ENCODE assay signal across 18 cellular contexts in the genomic region with DNA sequence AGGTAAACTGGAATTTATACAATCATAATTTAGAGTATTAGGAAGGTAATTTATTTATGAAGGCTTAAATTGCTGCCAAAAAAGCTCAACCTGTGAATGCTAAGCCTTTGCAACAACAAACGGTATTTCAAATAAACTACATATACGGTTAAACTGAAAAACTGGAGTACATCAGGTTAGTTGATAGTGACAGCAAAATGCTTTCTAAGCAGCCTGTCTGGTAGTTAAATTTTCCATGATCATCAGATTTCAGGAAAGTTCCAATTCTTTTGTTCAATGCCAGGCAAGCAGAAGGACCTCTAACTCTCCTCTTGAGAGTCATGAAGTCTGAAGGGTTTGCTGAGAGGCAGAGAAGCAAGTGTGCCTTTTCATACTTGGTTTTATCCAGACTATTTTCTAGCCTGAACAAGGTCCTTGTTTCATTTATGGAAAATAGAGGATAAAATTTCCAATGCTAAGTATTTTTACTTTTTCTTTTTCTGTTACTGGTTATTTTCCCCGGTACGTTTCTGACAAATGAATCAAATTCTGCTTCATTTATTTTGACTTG. TPM values are rescaled to one million over a fixed set of nuclear protein-coding genes. Genes with fewer than 3 reads are reported as not detected.
DNase-seq lines count a peak whose midpoint lies in the region; ATAC-seq, FAIRE-seq and TF ChIP-seq lines count a peak whose summit lies in the region.
"Had no signal": no experiment of that assay in that cellular context is flagged by ENCODE, and none has a peak within 500 bp of the region (broad histone marks: within the 10 kb centered on the region; RNA-seq: fewer than 3 reads in every experiment).

No MANE protein-coding gene starts in this region.

- H3K4me1 ChIP-seq in BE2C (peaks cover 8% of the 10 kb centered on the region), astrocyte (ENCODE audit: insufficient read depth, low read length) (no peaks in the 10 kb centered on the region), trophoblast cell (ENCODE audit: control insufficient read depth in 1 of 2, insufficient read depth in 2 of 2, low read length in 2 of 2) (no peaks in the 10 kb centered on the region), tibial artery (peaks cover 0 to 15% (median 3%) of the 10 kb centered on the region in 4 donors), uterus (no peaks in the 10 kb centered on the region), gastrocnemius medialis (peaks cover 17 to 27% of the 10 kb centered on the region in 2 donors)
- H3K4me1 ChIP-seq: ascending aorta had no signal

- no peaks in the 10 kb centered on the region for H3K36me3 Mint-ChIP-seq in astrocyte (ENCODE audit: low read depth, unreplicated experiment)

- no peak overlapping the region for H3K4me3 Mint-ChIP-seq in astrocyte (ENCODE audit: unreplicated experiment)
- H3K4me3 Mint-ChIP-seq: stimulated activated naive CD8-positive, alpha-beta T cell treated with anti-CD3 and anti-CD28 coated beads, Interleukin-15, amount 100 ng/mL, for 72 hours had no signal

- H3K27ac ChIP-seq in astrocyte (ENCODE audit: low read depth, low read length): no peak overlapping the region
- H3K27ac ChIP-seq in trophoblast cell (ENCODE audit: low read depth, low read length): no peak overlapping the region
- no peak overlapping the region for H3K27ac ChIP-seq in tibial artery
- no peak overlapping the region for H3K27ac ChIP-seq in uterus
- H3K27ac ChIP-seq in gastrocnemius medialis: no peak overlapping the region
- H3K27ac ChIP-seq: ascending aorta, WERI-Rb-1 had no signal

- H3K27me3 ChIP-seq in BE2C (no peaks in the 10 kb centered on the region), astrocyte (ENCODE audit: insufficient read depth, low read length) (no peaks in the 10 kb centered on the region), trophoblast cell (ENCODE audit: insufficient read depth, low read length) (no peaks in the 10 kb centered on the region), tibial artery (no peaks in the 10 kb centered on the region), uterus (no peaks in the 10 kb centered on the region), gastrocnemius medialis (no peaks in the 10 kb centered on the region)
- H3K27me3 ChIP-seq: ascending aorta had no signal

- no peaks in the 10 kb centered on the region for H3K79me1 ChIP-seq in trophoblast cell (ENCODE audit: low read length)

- no CpG with 5 or more reads among the region's 4 CpGs for WGBS in trophoblast cell (ENCODE audit: extremely low coverage, insufficient coverage, insufficient read length)

- TF ChIP-seq POLR2A in uterus (IDR thresholded peaks at IDR 0.05) (no peak), gastrocnemius medialis (IDR thresholded peaks at IDR 0.05) (no peak)

- H3K18ac ChIP-seq in trophoblast cell (ENCODE audit: low read length): no peak overlapping the region

- no peak overlapping the region for H2AFZ ChIP-seq in astrocyte (ENCODE audit: low read depth, low read length)
- H2AFZ ChIP-seq in trophoblast cell (ENCODE audit: insufficient read depth, low read length, poor library complexity): no peak overlapping the region

- no peak overlapping the region for H3K27ac Mint-ChIP-seq in astrocyte (ENCODE audit: unreplicated experiment)
- H3K27ac Mint-ChIP-seq: activated T-helper 2 cell treated with anti-CD3 and anti-CD28 coated beads, Interferon-gamma antibody, Interleukin-2, Interleukin-4, amounts not matched to agents 10 μg/mL and 5 μg/mL and 100 μg/mL, durations not matched to agents 14 hours and 24 hours and 36 hours; stimulated activated naive CD8-positive, alpha-beta T cell treated with anti-CD3 and anti-CD28 coated beads, Interleukin-15, amount 100 ng/mL, for 72 hours had no signal

- in situ Hi-C loops in gastrocnemius medialis (cut with MboI; ENCODE audit: low sequenced_read_pairs in 4 of 4): no loop called here

- H3K4ac ChIP-seq in trophoblast cell (ENCODE audit: low read depth, low read length): no peak overlapping the region

- intact Hi-C loops in tibial artery (cut with DNase I; ENCODE audit: low total_unique reads): no loop called here
- intact Hi-C loops in uterus (cut with DNase I; ENCODE audit: low total_unique reads): no loop called here
- intact Hi-C loops in gastrocnemius medialis (cut with DNase I; ENCODE audit: low total_unique reads): loop anchor here (10.0 kb wide), 2 partner anchors 382 to 902 kb away; no protein-coding TSS in a partner anchor

- TF ChIP-seq CTCF in BE2C (IDR thresholded peaks at IDR 0.05; ENCODE audit: low read depth, low read length) (no peak), astrocyte (IDR thresholded peaks at IDR 0.05; ENCODE audit: insufficient read depth, low read depth, low read length) (no peak), tibial artery (IDR thresholded peaks at IDR 0.05) (no peak), uterus (IDR thresholded peaks at IDR 0.05) (no peak), gastrocnemius medialis (IDR thresholded peaks at IDR 0.05 in 4 of 5, conservative IDR thresholded peaks at IDR 0.05 in 1 of 5) (no peak)

- no peak overlapping the region for H2BK120ac ChIP-seq in trophoblast cell (ENCODE audit: insufficient read depth, low read length, poor library complexity)

- H3K4me2 ChIP-seq in astrocyte (ENCODE audit: low read length) (peak overlapping the region; percentile 69), trophoblast cell (ENCODE audit: low read length) (peak overlapping the region; percentile 23)

- H3K23ac ChIP-seq in trophoblast cell (ENCODE audit: low read length): no peak overlapping the region

- H2BK5ac ChIP-seq in trophoblast cell (ENCODE audit: low read depth, low read length, poor library complexity): no peak overlapping the region

- no peaks in the 10 kb centered on the region for H3K9me3 Mint-ChIP-seq in astrocyte (ENCODE audit: unreplicated experiment)
- H3K9me3 Mint-ChIP-seq: stimulated activated naive CD8-positive, alpha-beta T cell treated with anti-CD3 and anti-CD28 coated beads, Interleukin-15, amount 100 ng/mL, for 72 hours had no signal

- H2BK12ac ChIP-seq in trophoblast cell (ENCODE audit: low read length): no peak overlapping the region

- no peak overlapping the region for H4K91ac ChIP-seq in trophoblast cell (ENCODE audit: low read depth, low read length)

- H2AK5ac ChIP-seq in trophoblast cell (ENCODE audit: low read length): no peak overlapping the region

- H4K20me1 ChIP-seq in astrocyte (ENCODE audit: insufficient read depth, low read length): no peaks in the 10 kb centered on the region

- DNase-seq in BE2C (no peak), astrocyte (ENCODE audit: low read depth) (no peak), trophoblast cell (no peak), tibial artery (no peak), uterus (no peak), EL (no peak), gastrocnemius medialis (no peak)
- DNase-seq: ACHN; dermis blood vessel endothelial cell; NCI-H1694; NCI-H524 treated with DMSO at 0.1 percent for 48 hours; stimulated activated naive CD8-positive, alpha-beta T cell treated with anti-CD3 and anti-CD28 coated beads, Interleukin-15, amount 100 ng/mL, for 72 hours; WERI-Rb-1 had no signal

- H3K4me3 ChIP-seq in BE2C (ENCODE audit: low read depth, low read length): peak overlapping the region; percentile 70
- no peak overlapping the region for H3K4me3 ChIP-seq in astrocyte (ENCODE audit: insufficient read depth, low read depth, low read length)
- no peak overlapping the region for H3K4me3 ChIP-seq in trophoblast cell (ENCODE audit: low read depth, low read length)
- H3K4me3 ChIP-seq in tibial artery: no peak overlapping the region
- no peak overlapping the region for H3K4me3 ChIP-seq in uterus
- peak overlapping the region in 1 of 4 donors; percentile 63 for H3K4me3 ChIP-seq in gastrocnemius medialis
- H3K4me3 ChIP-seq: ascending aorta had no signal

- H3K79me2 ChIP-seq in astrocyte (ENCODE audit: insufficient read depth, low read length): no peaks in the 10 kb centered on the region
- H3K79me2 ChIP-seq in trophoblast cell (ENCODE audit: control insufficient read depth, insufficient read depth, low read length, poor library complexity): no peaks in the 10 kb centered on the region

- H3K14ac ChIP-seq in trophoblast cell (ENCODE audit: low read length): no peak overlapping the region

- peaks cover 14% of the 10 kb centered on the region for H3K4me1 Mint-ChIP-seq in astrocyte (ENCODE audit: low read depth, unreplicated experiment)
- H3K4me1 Mint-ChIP-seq: stimulated activated naive CD8-positive, alpha-beta T cell treated with anti-CD3 and anti-CD28 coated beads, Interleukin-15, amount 100 ng/mL, for 72 hours had no signal

- H3K27me3 Mint-ChIP-seq in astrocyte (ENCODE audit: low read depth, unreplicated experiment): no peaks in the 10 kb centered on the region
- H3K27me3 Mint-ChIP-seq: stimulated activated naive CD8-positive, alpha-beta T cell treated with anti-CD3 and anti-CD28 coated beads, Interleukin-15, amount 100 ng/mL, for 72 hours had no signal

- ATAC-seq in gastrocnemius medialis: no peak
- ATAC-seq: Panc1; stimulated activated naive CD8-positive, alpha-beta T cell treated with anti-CD3 and anti-CD28 coated beads, Interleukin-15, amount 100 ng/mL, for 72 hours had no signal

- H3K9ac ChIP-seq in astrocyte (ENCODE audit: low read length): no peak overlapping the region
- no peak overlapping the region for H3K9ac ChIP-seq in trophoblast cell (ENCODE audit: low read length)

- H4K8ac ChIP-seq in trophoblast cell (ENCODE audit: low read depth, low read length): no peak overlapping the region

- no peaks in the 10 kb centered on the region for H3K9me3 ChIP-seq in BE2C
- no peaks in the 10 kb centered on the region for H3K9me3 ChIP-seq in astrocyte (ENCODE audit: insufficient read depth, low read depth, low read length)
- no peaks in the 10 kb centered on the region for H3K9me3 ChIP-seq in trophoblast cell (ENCODE audit: insufficient read depth, low read depth, low read length)
- no peaks in the 10 kb centered on the region for H3K9me3 ChIP-seq in tibial artery
- no peaks in the 10 kb centered on the region for H3K9me3 ChIP-seq in uterus
- no peaks in the 10 kb centered on the region for H3K9me3 ChIP-seq in gastrocnemius medialis
- H3K9me3 ChIP-seq: ascending aorta had no signal

- FAIRE-seq in astrocyte (lab: Jason Lieb, UNC) (no peak), islet of Langerhans (lab: Jason Lieb, UNC) (peak; percentile 95)

- no peak overlapping the region for H4K12ac ChIP-seq in trophoblast cell (ENCODE audit: low read depth, low read length)

- H3K36me3 ChIP-seq in BE2C (no peaks in the 10 kb centered on the region), astrocyte (ENCODE audit: insufficient read depth, low read length) (no peaks in the 10 kb centered on the region), trophoblast cell (ENCODE audit: control insufficient read depth in 1 of 2, insufficient read depth in 2 of 2, low read length in 2 of 2) (no peaks in the 10 kb centered on the region), tibial artery (no peaks in the 10 kb centered on the region), uterus (no peaks in the 10 kb centered on the region), gastrocnemius medialis (no peaks in the 10 kb centered on the region)
- H3K36me3 ChIP-seq: ascending aorta, WERI-Rb-1 had no signal

RNA-seq across cellular contexts. Expression of a gene that starts 4.5 kb away (rescaled TPM):
- 6.5 TPM for polyA plus RNA-seq in BE2C (2012; ENCODE audit: insufficient read depth, insufficient read length, low read depth)
- total RNA-seq in astrocyte (6.9 and 14.6 TPM in 2 replicates), uterus (10 to 100 TPM in 1 of 4 donors, 1 to 10 TPM in 2, not detected in 1; 1.8 to 14.4 (median 5.2) TPM), gastrocnemius medialis (1 to 10 TPM in 3 of 4 donors, under 1 TPM in 1; 0.58 to 3.0 (median 1.8) TPM)
- polyA plus RNA-seq in trophoblast cell (2013): 4.8 and 5.1 TPM in 2 replicates
- total RNA-seq: activated CD8-positive, alpha-beta memory T cell treated with anti-CD3 and anti-CD28 coated beads for 36 hours; activated T-helper 2 cell treated with anti-CD3 and anti-CD28 coated beads, Interferon-gamma antibody, Interleukin-2, Interleukin-4, amounts not matched to agents 10 μg/mL and 5 μg/mL and 100 μg/mL, durations not matched to agents 14 hours and 24 hours and 36 hours; ascending aorta had no signal
